In genomic region chr4:17414392-17414791, GRCh38 we compare ENCODE assay signal across 8 cellular contexts.
"Had no signal": no experiment of that assay in that cellular context is flagged by ENCODE, and none has a peak within 500 bp of the region (broad histone marks: within the 10 kb centered on the region; RNA-seq: fewer than 3 reads in every experiment).

No MANE protein-coding gene starts in this region.

- H3K4me3 Mint-ChIP-seq: HFFc6 had no signal

- H3K27ac Mint-ChIP-seq: HFFc6 had no signal

- H3K9me3 ChIP-seq: HAP-1 had no signal

- H3K9ac ChIP-seq: GM23248 had no signal

- H3K4me1 ChIP-seq: HAP-1 had no signal

- H2AFZ ChIP-seq: GM23248 had no signal

- ATAC-seq: HCT116, K562 had no signal

- H3K4me3 ChIP-seq: GM23248, HAP-1, K562 had no signal

- DNase-seq: GM23248, GOT3, H7, HFFc6, IMR-90 had no signal

- H3K36me3 ChIP-seq: HAP-1 had no signal

- H3K27ac ChIP-seq: GM23248 had no signal
